Comparison of ENCODE assay signal across 1 cellular context in genomic region chr4:113077611-113078010, GRCh38.
TF ChIP-seq lines count a peak whose summit lies in the region.

No MANE protein-coding gene starts in this region.

TF ChIP-seq in GM23338, 12 proteins besides CTCF, POLR2A, EP300 and RAD21 (continued from another document):
- TF ChIP-seq ZNF462 (CRISPR knock-in tag; IDR thresholded peaks at IDR 0.05) (no peak), POLR2AphosphoS5 (IDR thresholded peaks at IDR 0.05; ENCODE audit: low read depth) (no peak), ZNF114 (CRISPR knock-in tag; IDR thresholded peaks at IDR 0.05) (no peak), ZNF331 (CRISPR knock-in tag; IDR thresholded peaks at IDR 0.05; ENCODE audit: low read depth) (no peak), ETS1 (IDR thresholded peaks at IDR 0.05) (no peak), EZH2phosphoT487 (IDR thresholded peaks at IDR 0.05; ENCODE audit: unreplicated experiment) (no peak), CREB1 (CRISPR knock-in tag; IDR thresholded peaks at IDR 0.05; ENCODE audit: low read depth) (no peak), REST (IDR thresholded peaks at IDR 0.05; ENCODE audit: unreplicated experiment) (no peak), JUNB (IDR thresholded peaks at IDR 0.05; ENCODE audit: unreplicated experiment) (no peak), EZH2 (IDR thresholded peaks at IDR 0.05; ENCODE audit: low read depth, unreplicated experiment) (no peak)
